Comparison of ENCODE assay signal across 8 cellular contexts in genomic region chr5:68369436-68370125, GRCh38.
A peak's percentile ranks its signal among the peaks of the same experiment; 100 is the strongest.
DNase-seq lines count a peak whose midpoint lies in the region; ATAC-seq and TF ChIP-seq lines count a peak whose summit lies in the region.

No MANE protein-coding gene starts in this region.

- H3K27ac Mint-ChIP-seq in CD14-positive monocyte: peak overlapping the region; percentile 70 to 89 (median 77)
- no peak overlapping the region for H3K27ac Mint-ChIP-seq in mesothelial cell of epicardium

- H3K27me3 Mint-ChIP-seq in CD14-positive monocyte (ENCODE audit: low read depth in 3 of 3) (no peaks in the 10 kb centered on the region), mesothelial cell of epicardium (ENCODE audit: low read depth) (no peaks in the 10 kb centered on the region)

- H3K27me3 ChIP-seq in dorsolateral prefrontal cortex: no peaks in the 10 kb centered on the region

- no peak for DNase-seq in CD14-positive monocyte (ENCODE audit: low spot score)
- DNase-seq in activated naive CD8-positive, alpha-beta T cell treated with anti-CD3 and anti-CD28 coated beads, Interleukin-2, amount 50 U/mL, for 16 hours (ENCODE audit: low read depth, low spot score): peak; percentile 12
- DNase-seq in iPS-NIHi11 (ENCODE audit: low spot score): no peak
- no peak for DNase-seq in dorsolateral prefrontal cortex
- no peak for DNase-seq in mesothelial cell of epicardium (ENCODE audit: low spot score in 2 of 2, unreplicated experiment in 2 of 2)
- no peak for DNase-seq in DMS79 treated with DMSO at 0.1 percent for 48 hours (lab: John Stamatoyannopoulos, UW)

- peak overlapping the region; percentile 17 to 66 for H3K4me3 Mint-ChIP-seq in CD14-positive monocyte
- no peak overlapping the region for H3K4me3 Mint-ChIP-seq in mesothelial cell of epicardium

- peaks cover 0 to 2% (median 0%) of the 10 kb centered on the region in 7 donors for H3K9me3 Mint-ChIP-seq in CD14-positive monocyte
- H3K9me3 Mint-ChIP-seq in mesothelial cell of epicardium: peaks cover 13% of the 10 kb centered on the region

- H3K27ac ChIP-seq in dorsolateral prefrontal cortex: no peak overlapping the region

- TF ChIP-seq CTCF in CD14-positive monocyte (IDR thresholded peaks at IDR 0.05) (no peak), dorsolateral prefrontal cortex (IDR thresholded peaks at IDR 0.05 in 54 of 56, conservative IDR thresholded peaks at IDR 0.05 in 2 of 56; ENCODE audit: low read depth in 1 of 56, partially characterized antibody in 56 of 56) (no peak), mesothelial cell of epicardium (IDR thresholded peaks at IDR 0.05; ENCODE audit: unreplicated experiment) (no peak)

- intact Hi-C loops in CD14-positive monocyte (cut with micrococcal nuclease): no loop called here
- intact Hi-C loops in dorsolateral prefrontal cortex (cut with DNase I): no loop called here

- H3K36me3 Mint-ChIP-seq in CD14-positive monocyte: no peaks in the 10 kb centered on the region
- no peaks in the 10 kb centered on the region for H3K36me3 Mint-ChIP-seq in mesothelial cell of epicardium

- ATAC-seq in GM19468 (IDR thresholded peaks at IDR 0.05; ENCODE audit: extremely low read depth, unreplicated experiment): peak; percentile 60
- peak; percentile 71 for ATAC-seq in HG03565 (IDR thresholded peaks at IDR 0.05; ENCODE audit: unreplicated experiment)

- H3K4me3 ChIP-seq in dorsolateral prefrontal cortex: no peak overlapping the region

- H3K4me1 Mint-ChIP-seq in CD14-positive monocyte (peaks cover 55% of the 10 kb centered on the region), mesothelial cell of epicardium (peaks cover 9% of the 10 kb centered on the region)
